In the genomic region with DNA sequence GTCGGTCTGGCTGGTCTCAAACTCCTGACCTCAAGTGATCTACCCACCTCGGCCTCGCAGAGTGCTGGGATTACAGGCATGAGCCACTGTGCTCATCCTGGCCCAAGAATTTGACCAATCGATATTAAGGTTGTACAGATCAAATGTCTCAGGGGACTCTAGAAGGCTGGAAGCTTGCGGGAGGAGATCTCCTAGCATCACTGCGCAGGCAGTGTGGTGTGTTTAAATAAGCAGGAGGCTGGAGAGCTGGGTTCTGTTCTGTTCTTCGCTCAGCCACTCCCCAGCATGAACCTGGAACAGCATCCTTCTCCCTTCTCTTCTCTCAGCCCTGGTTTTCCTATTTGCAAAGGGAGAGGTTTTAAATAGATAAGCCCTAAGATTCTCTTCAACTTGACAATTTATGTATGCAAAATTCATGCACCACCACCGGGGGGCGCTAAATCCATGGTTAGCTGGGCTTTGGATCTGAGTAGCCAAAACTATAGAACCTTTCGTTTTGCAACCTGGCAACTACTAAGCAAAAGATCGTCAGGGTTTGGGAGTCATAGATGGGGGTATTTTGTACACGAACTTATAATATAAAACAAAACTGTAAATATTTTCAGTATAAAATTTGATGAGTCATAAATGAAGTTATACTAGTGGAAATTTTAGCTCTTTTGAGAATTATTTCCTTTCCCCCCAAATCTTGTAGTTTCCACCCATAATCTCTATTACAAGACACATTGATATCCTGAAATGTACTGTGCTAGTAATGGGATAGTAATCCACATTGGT, we compare ENCODE assay signal across 8 cellular contexts.
DNase-seq lines count a peak whose midpoint lies in the region; ATAC-seq and TF ChIP-seq lines count a peak whose summit lies in the region.

No MANE protein-coding gene starts in this region.

- H3K4me2 ChIP-seq in HCT116 (ENCODE audit: low read length), result peak overlapping the region; percentile 6; the same call in 1 of the 2 replicates

- no peaks in the 10 kb centered on the region for H3K36me3 ChIP-seq in HCT116 (ENCODE audit: control insufficient read depth in 1 of 2, insufficient read depth in 2 of 2, low read length in 2 of 2)

- H3K9ac ChIP-seq in HCT116 (ENCODE audit: low read length), result no peak overlapping the region

- no peak overlapping the region for H3K4me3 ChIP-seq in HCT116 (replicated peaks in 1 of 2; ENCODE audit: low read depth in 1 of 2, low read length in 2 of 2)

- H3K27me3 ChIP-seq in HCT116 (ENCODE audit: insufficient read depth, low read length), result no peaks in the 10 kb centered on the region

- peak; percentile 92 for TF ChIP-seq RAD21 in HCT116 (IDR thresholded peaks at IDR 0.05; ENCODE audit: low read depth)

- peak; percentile 75 to 93 (median 88) for TF ChIP-seq CTCF in HCT116 (IDR thresholded peaks at IDR 0.05 in 2 of 3, conservative IDR thresholded peaks at IDR 0.05 in 1 of 3; ENCODE audit: borderline replicate concordance in 1 of 3, insufficient read depth in 1 of 3, low read depth in 2 of 3, low read length in 2 of 3)

- H3K4me1 ChIP-seq in HCT116 (ENCODE audit: control insufficient read depth in 1 of 2, insufficient read depth in 2 of 2, low read length in 2 of 2), result peaks cover 2 to 7% of the 10 kb centered on the region in 2 experiments; a peak in 2 of 4 replicates

- ATAC-seq in HCT116 (peak; percentile 80), left colon (peak; percentile 77), HG03108 (IDR thresholded peaks at IDR 0.05; ENCODE audit: unreplicated experiment) (no peak)

- DNase-seq in COLO668 (lab: John Stamatoyannopoulos, UW; ENCODE audit: unreplicated experiment) (peak; percentile 70), HCT116 (ENCODE audit: low read depth, low spot score) (peak; percentile 46), NCI-H446 treated with DMSO at 0.1 percent for 48 hours (lab: John Stamatoyannopoulos, UW) (peak; percentile 2), cerebellum (ENCODE audit: low spot score) (peak; percentile 27), left colon (peak; percentile 62 to 80)
- DNase-seq in activated CD4-positive, alpha-beta T cell treated with anti-CD3 and anti-CD28 coated beads for 24 hours (ENCODE audit: low read depth in 2 of 2), result peak; percentile 78 to 83
- DNase-seq in stimulated activated CD4-positive, alpha-beta T cell treated with anti-CD3 and anti-CD28 coated beads, Interleukin-2, amount 100 ng/mL, for 24 hours, result peak; percentile 90 to 92

- no peaks in the 10 kb centered on the region for H3K9me2 ChIP-seq in HCT116 (ENCODE audit: insufficient read depth)

- no peak for TF ChIP-seq POLR2A in HCT116 (IDR thresholded peaks at IDR 0.05; ENCODE audit: borderline replicate concordance, extremely low read depth, insufficient read depth, insufficient read length)

- POLR2A ChIA-PET in HCT116 (lab: Charles Lee), result no interaction called here

- no peaks in the 10 kb centered on the region for H4K20me1 ChIP-seq in HCT116 (ENCODE audit: insufficient read depth)

- H3K27ac ChIP-seq in HCT116 (ENCODE audit: low read depth, low read length), result no peak overlapping the region

- H3K9me3 ChIP-seq in HCT116 (ENCODE audit: control insufficient read depth in 1 of 2, insufficient read depth in 1 of 2, low read depth in 1 of 2, low read length in 2 of 2), result no peaks in the 10 kb centered on the region

- RAD21 ChIA-PET in HCT116 (lab: Charles Lee; ENCODE audit: low non-redundant PET in 1 of 2, low total read pairs in 2 of 2, uncharacterized antibody in 2 of 2, unreplicated experiment in 2 of 2), result interaction anchor here (0.8 to 1.5 kb wide), 3 partner anchors 59 to 152 kb away, joined by 4 to 5 read pairs (median 4); no protein-coding TSS in a partner anchor

- peak overlapping the region; percentile 13 for H2AFZ ChIP-seq in HCT116 (ENCODE audit: low read depth, low read length, poor library complexity, severe bottlenecking)

- CTCF ChIA-PET in HCT116 (lab: Charles Lee), result interaction anchor here (0.6 to 2.2 kb wide), 13 partner anchors 14 to 790 kb away, joined by 3 to 30 read pairs (median 4); partner anchors contain the start of gene SLC16A14

- intact Hi-C loops in HCT116 (cut with micrococcal nuclease) (loop anchor here (1.0 to 10.0 kb wide), 3 partner anchors 152 to 807 kb away; no protein-coding TSS in a partner anchor), left colon (cut with DNase I, micrococcal nuclease) (loop anchor here in 1 of 2 donors (10.0 kb wide), 2 partner anchors 147 to 607 kb away; no protein-coding TSS in a partner anchor)

- BruUV-seq in HCT116 (replicated peaks; lab: Mats Ljungman, UMichigan), result no TSS peak

- no peaks in the 10 kb centered on the region for H3K79me2 ChIP-seq in HCT116 (ENCODE audit: insufficient read depth, low read length)

TF ChIP-seq in HCT116, 20 proteins besides CTCF, POLR2A, EP300 and RAD21:
- TF ChIP-seq FOSL1 (IDR thresholded peaks at IDR 0.05; ENCODE audit: low read depth) (peak; percentile 5; the same call in 1 of the 2 replicates), SP1 (IDR thresholded peaks at IDR 0.05; ENCODE audit: low read depth) (no peak), POLR2AphosphoS5 (IDR thresholded peaks at IDR 0.05; ENCODE audit: low read depth, low read length) (no peak), CEBPB (IDR thresholded peaks at IDR 0.05; ENCODE audit: low read depth) (no peak)

Comparison
In these comparisons a context has a peak if more than half of its experiments do, and no peak if none do; other contexts are left out.
1. DNase-seq: peak in every context shown above with its lines; median percentile 91 in stimulated activated CD4-positive, alpha-beta T cell treated with anti-CD3 and anti-CD28 coated beads, Interleukin-2, amount 100 ng/mL, for 24 hours; 80 in activated CD4-positive, alpha-beta T cell treated with anti-CD3 and anti-CD28 coated beads for 24 hours; 71 in left colon; 70 in COLO668; 46 in HCT116; 27 in cerebellum; 2 in NCI-H446 treated with DMSO at 0.1 percent for 48 hours.